ENCODE assay signal across 8 cellular contexts in genomic region chr1:167121375-167122120, GRCh38. TPM values are rescaled to one million over a fixed set of nuclear protein-coding genes. Genes with fewer than 3 reads are reported as not detected.
DNase-seq lines count a peak whose midpoint lies in the region; ATAC-seq, FAIRE-seq and TF ChIP-seq lines count a peak whose summit lies in the region.

No MANE protein-coding gene starts in this region.

- H3K27ac ChIP-seq in mammary epithelial cell (ENCODE audit: insufficient read depth, low read depth, low read length), result no peak overlapping the region

- peaks cover 6% of the 10 kb centered on the region for H3K4me1 ChIP-seq in mammary epithelial cell (ENCODE audit: insufficient read depth, low read length)

- H3K79me2 ChIP-seq in mammary epithelial cell (ENCODE audit: insufficient read depth, low read length), result no peaks in the 10 kb centered on the region

- no peak for TF ChIP-seq CTCF in mammary epithelial cell (conservative IDR thresholded peaks at IDR 0.05 in 1 of 2, IDR thresholded peaks at IDR 0.05 in 1 of 2; ENCODE audit: extremely low read depth in 1 of 2, insufficient read depth in 1 of 2, low read depth in 1 of 2, low read length in 2 of 2)

- DNase-seq in GM03348 (ENCODE audit: low spot score) (peak; percentile 35), T follicular helper cell (ENCODE audit: low read depth) (peak; percentile 24), mammary epithelial cell (peak; percentile 32), islet precursor cell (peak; percentile 92), AML-193 (lab: John Stamatoyannopoulos, UW) (no peak), GM12891 (ENCODE audit: insufficient read length, low spot score) (no peak)
- peak; percentile 38 to 47 for DNase-seq in stimulated activated CD4-positive, alpha-beta T cell treated with anti-CD3 and anti-CD28 coated beads, Interleukin-2, amount 100 ng/mL, for 24 hours

- FAIRE-seq in GM12891 (lab: Jason Lieb, UNC), result no peak

- no peak for ATAC-seq in GM18867 (IDR thresholded peaks at IDR 0.05; ENCODE audit: unreplicated experiment)

- in situ Hi-C loops in mammary epithelial cell (cut with MboI; ENCODE audit: low sequenced_read_pairs in 2 of 2), result loop anchor here in 1 of 2 donors (10.0 kb wide), 1 partner anchor 57 kb away; no protein-coding TSS in a partner anchor

- H4K20me1 ChIP-seq in mammary epithelial cell (ENCODE audit: insufficient read depth, low read length), result no peaks in the 10 kb centered on the region

- no peaks in the 10 kb centered on the region for H3K36me3 ChIP-seq in mammary epithelial cell (ENCODE audit: insufficient read depth, low read length)

- H3K27me3 ChIP-seq in mammary epithelial cell (ENCODE audit: insufficient read depth, low read length), result no peaks in the 10 kb centered on the region

- BruUV-seq in mammary epithelial cell (replicated peaks; lab: Mats Ljungman, UMichigan), result no TSS peak

- peak overlapping the region; percentile 87 for H3K4me2 ChIP-seq in mammary epithelial cell (ENCODE audit: insufficient read depth, low read depth, low read length)

- 33% methylated on average over 15 of the region's 47 CpGs for whole genome bisulfite sequencing in mammary epithelial cell (ENCODE audit: low coverage, missing lambda C conversion rate)

- no peak overlapping the region for H3K9ac ChIP-seq in mammary epithelial cell (ENCODE audit: insufficient read depth, low read length)

- H3K9me3 ChIP-seq in mammary epithelial cell (replicated peaks; ENCODE audit: insufficient read depth, low read length), result no peaks in the 10 kb centered on the region

- TF ChIP-seq POLR2A in GM12891 (IDR thresholded peaks at IDR 0.05; ENCODE audit: low read depth, low read length), result no peak

- intact Hi-C loops in mammary epithelial cell (cut with micrococcal nuclease), result loop anchor here (5.0 to 10.0 kb wide), 2 partner anchors 101 to 217 kb away; partner anchors contain the start of gene POU2F1

- CTCF ChIA-PET in mammary epithelial cell (lab: Charles Lee; ENCODE audit: low non-redundant PET), result no interaction called here

- dilution Hi-C loops in mammary epithelial cell (cut with HindIII; ENCODE audit: low sequenced_read_pairs), result no loop called here

- peak overlapping the region; percentile 87 for H2AFZ ChIP-seq in mammary epithelial cell (ENCODE audit: low read depth, low read length)

- peak overlapping the region in 2 of 3 experiments; percentile 28 to 41 for H3K4me3 ChIP-seq in mammary epithelial cell (replicated peaks in 1 of 3; ENCODE audit: insufficient read depth in 1 of 3, low read depth in 2 of 3, low read length in 3 of 3)

TF ChIP-seq in GM12891, 5 proteins besides CTCF, POLR2A, EP300 and RAD21:
- TF ChIP-seq SPI1 (IDR thresholded peaks at IDR 0.05; ENCODE audit: low read depth, low read length) (no peak), POLR2AphosphoS5 (IDR thresholded peaks at IDR 0.05; ENCODE audit: low read depth, low read length) (no peak), PAX5 (IDR thresholded peaks at IDR 0.05; ENCODE audit: insufficient read depth, low read length, severe bottlenecking) (no peak), TAF1 (IDR thresholded peaks at IDR 0.05; ENCODE audit: low read depth, low read length) (no peak), POU2F2 (IDR thresholded peaks at IDR 0.05; ENCODE audit: low read depth, low read length) (no peak)

RNA-seq across cellular contexts. Expression of gene STYXL2, which starts 27.7 kb away (rescaled TPM):
- total RNA-seq in mammary epithelial cell, result not detected
- not detected for polyA plus RNA-seq in mammary epithelial cell
- polyA minus RNA-seq in mammary epithelial cell, result not detected
- polyA plus RNA-seq in GM12891 (2012; ENCODE audit: low read depth, missing spikeins), result 0.01 TPM

RNA-seq across cellular contexts. Expression of gene GPA33, which starts 31.4 kb away (rescaled TPM):
- total RNA-seq in mammary epithelial cell, result not detected
- polyA plus RNA-seq in mammary epithelial cell, result not detected
- polyA minus RNA-seq in mammary epithelial cell, result not detected
- polyA plus RNA-seq in GM12891 (2012; ENCODE audit: low read depth, missing spikeins), result 0.08 TPM

Comparison
In these comparisons a context has a peak if more than half of its experiments do, and no peak if none do; other contexts are left out.
1. DNase-seq: peak in GM03348 (single experiment), T follicular helper cell (single experiment), mammary epithelial cell (single experiment), islet precursor cell (single experiment) and stimulated activated CD4-positive, alpha-beta T cell treated with anti-CD3 and anti-CD28 coated beads, Interleukin-2, amount 100 ng/mL, for 24 hours (2 of 2); none in AML-193 (0 of 2) and GM12891 (single experiment).